ENCODE assay signal across 22 cellular contexts in genomic region chr11:121048464-121049233, GRCh38. TPM values are rescaled to one million over a fixed set of nuclear protein-coding genes. Genes with fewer than 3 reads are reported as not detected.
A peak's percentile ranks its signal among the peaks of the same experiment; 100 is the strongest.
DNase-seq lines count a peak whose midpoint lies in the region; FAIRE-seq and TF ChIP-seq lines count a peak whose summit lies in the region.
"Had no signal": no experiment of that assay in that cellular context is flagged by ENCODE, and none has a peak within 500 bp of the region (broad histone marks: within the 10 kb centered on the region; RNA-seq: fewer than 3 reads in every experiment).

No MANE protein-coding gene starts in this region.

- peak; percentile 69 for DNase-seq in LNCaP clone FGC (ENCODE audit: low read depth)
- peak; percentile 28 for DNase-seq in astrocyte of the spinal cord (ENCODE audit: low read depth, low spot score)
- DNase-seq in kidney, result no peak
- no peak for DNase-seq in NCI-H526 treated with DMSO at 0.1 percent for 48 hours (lab: John Stamatoyannopoulos, UW)
- DNase-seq in left ventricle myocardium inferior, result no peak
- no peak for DNase-seq in superior temporal gyrus (ENCODE audit: extremely low spot score)
- DNase-seq in SKM-1 treated with dmso at 0.1 percent for 144 hours (lab: John Stamatoyannopoulos, UW; ENCODE audit: unreplicated experiment), result no peak
- DNase-seq: activated CD4-positive, alpha-beta T cell treated with anti-CD3 and anti-CD28 coated beads for 1 hour; body of pancreas; C1 segment of cervical spinal cord; DMS 273 treated with DMSO at 0.1 percent for 48 hours; H9; kidney glomerular epithelial cell; midbrain; NCI-H187; NCI-H526; stimulated activated CD4-positive, alpha-beta T cell treated with anti-CD3 and anti-CD28 coated beads, Interleukin-4, amount 100 ng/mL, for 4 hours; T1000 had no signal

- H3K9me3 ChIP-seq in kidney (ENCODE audit: control insufficient read depth in 1 of 2, low read length in 2 of 2) (no peaks in the 10 kb centered on the region), left ventricle myocardium inferior (replicated peaks) (no peaks in the 10 kb centered on the region)
- H3K9me3 ChIP-seq: body of pancreas, SJSA1 had no signal

- TF ChIP-seq CTCF in 22Rv1 (IDR thresholded peaks at IDR 0.05) (no peak), LNCaP clone FGC (IDR thresholded peaks at IDR 0.05; ENCODE audit: control insufficient read depth, extremely low read depth, insufficient read depth) (no peak), astrocyte of the spinal cord (IDR thresholded peaks at IDR 0.05; ENCODE audit: low read depth, low read length) (no peak), kidney (IDR thresholded peaks at IDR 0.05; ENCODE audit: borderline replicate concordance, extremely low read depth, insufficient read depth) (no peak), left ventricle myocardium inferior (IDR thresholded peaks at IDR 0.05; ENCODE audit: borderline replicate concordance) (no peak)

- H3K27me3 ChIP-seq in left ventricle myocardium inferior (ENCODE audit: low read depth), result no peaks in the 10 kb centered on the region
- H3K27me3 ChIP-seq: body of pancreas, SJSA1 had no signal

- FAIRE-seq in kidney (lab: Jason Lieb, UNC), result peak; percentile 11
- FAIRE-seq: urothelium cell line had no signal

- peaks cover 0 to 4% of the 10 kb centered on the region in 2 donors for H3K4me1 ChIP-seq in kidney (ENCODE audit: control insufficient read depth in 1 of 2, insufficient read depth in 1 of 2, low read depth in 1 of 2, low read length in 2 of 2)
- no peaks in the 10 kb centered on the region for H3K4me1 ChIP-seq in left ventricle myocardium inferior
- H3K4me1 ChIP-seq: SJSA1 had no signal

- in situ Hi-C loops in astrocyte of the spinal cord (cut with HindIII; ENCODE audit: low sequenced_read_pairs), result no loop called here

- H3K36me3 ChIP-seq in kidney (ENCODE audit: control insufficient read depth in 1 of 2, insufficient read depth in 2 of 2, low read length in 2 of 2) (peaks cover 6 to 12% of the 10 kb centered on the region in 2 donors), left ventricle myocardium inferior (peaks cover 58% of the 10 kb centered on the region)
- H3K36me3 ChIP-seq: SJSA1 had no signal

- H3K4me3 ChIP-seq in LNCaP clone FGC (ENCODE audit: low read depth, low read length) (no peak overlapping the region), astrocyte of the spinal cord (ENCODE audit: low read depth, low read length) (no peak overlapping the region), kidney (ENCODE audit: low read length in 2 of 2) (no peak overlapping the region), left ventricle myocardium inferior (no peak overlapping the region)
- H3K4me3 ChIP-seq: body of pancreas, coronary artery, SJSA1 had no signal

- H3K9ac ChIP-seq in kidney (ENCODE audit: low read length in 2 of 2), result no peak overlapping the region

- peak overlapping the region; percentile 83 for H3K27ac ChIP-seq in 22Rv1
- H3K27ac ChIP-seq in kidney (ENCODE audit: low read depth in 2 of 2, low read length in 2 of 2), result no peak overlapping the region
- H3K27ac ChIP-seq in left ventricle myocardium inferior (replicated peaks), result no peak overlapping the region
- H3K27ac ChIP-seq: body of pancreas, coronary artery, SJSA1 had no signal

- intact Hi-C loops in kidney (cut with DNase I), result no loop called here
- intact Hi-C loops in left ventricle myocardium inferior (cut with micrococcal nuclease), result no loop called here

RNA-seq across cellular contexts. Expression of gene TBCEL, which starts 24.7 kb away (rescaled TPM):
- total RNA-seq in kidney (41.8 TPM), left ventricle myocardium inferior (25.0 TPM)
- 5.0 TPM for polyA plus RNA-seq in kidney (ENCODE audit: insufficient read depth, low read depth, low replicate concordance)

RNA-seq across cellular contexts. Expression of gene TECTA, which starts 52.4 kb away (rescaled TPM):
- total RNA-seq in kidney (1.2 TPM), left ventricle myocardium inferior (1.1 TPM)
- 0.54 TPM for polyA plus RNA-seq in kidney (ENCODE audit: insufficient read depth, low read depth, low replicate concordance)

Comparison
In these comparisons a context has a peak if more than half of its experiments do, and no peak if none do; other contexts are left out.
1. DNase-seq: peak in LNCaP clone FGC (single experiment) and astrocyte of the spinal cord (single experiment); none in kidney (single experiment), NCI-H526 treated with DMSO at 0.1 percent for 48 hours (single experiment), left ventricle myocardium inferior (single experiment), superior temporal gyrus (single experiment) and SKM-1 treated with dmso at 0.1 percent for 144 hours (single experiment).